In the genomic region with DNA sequence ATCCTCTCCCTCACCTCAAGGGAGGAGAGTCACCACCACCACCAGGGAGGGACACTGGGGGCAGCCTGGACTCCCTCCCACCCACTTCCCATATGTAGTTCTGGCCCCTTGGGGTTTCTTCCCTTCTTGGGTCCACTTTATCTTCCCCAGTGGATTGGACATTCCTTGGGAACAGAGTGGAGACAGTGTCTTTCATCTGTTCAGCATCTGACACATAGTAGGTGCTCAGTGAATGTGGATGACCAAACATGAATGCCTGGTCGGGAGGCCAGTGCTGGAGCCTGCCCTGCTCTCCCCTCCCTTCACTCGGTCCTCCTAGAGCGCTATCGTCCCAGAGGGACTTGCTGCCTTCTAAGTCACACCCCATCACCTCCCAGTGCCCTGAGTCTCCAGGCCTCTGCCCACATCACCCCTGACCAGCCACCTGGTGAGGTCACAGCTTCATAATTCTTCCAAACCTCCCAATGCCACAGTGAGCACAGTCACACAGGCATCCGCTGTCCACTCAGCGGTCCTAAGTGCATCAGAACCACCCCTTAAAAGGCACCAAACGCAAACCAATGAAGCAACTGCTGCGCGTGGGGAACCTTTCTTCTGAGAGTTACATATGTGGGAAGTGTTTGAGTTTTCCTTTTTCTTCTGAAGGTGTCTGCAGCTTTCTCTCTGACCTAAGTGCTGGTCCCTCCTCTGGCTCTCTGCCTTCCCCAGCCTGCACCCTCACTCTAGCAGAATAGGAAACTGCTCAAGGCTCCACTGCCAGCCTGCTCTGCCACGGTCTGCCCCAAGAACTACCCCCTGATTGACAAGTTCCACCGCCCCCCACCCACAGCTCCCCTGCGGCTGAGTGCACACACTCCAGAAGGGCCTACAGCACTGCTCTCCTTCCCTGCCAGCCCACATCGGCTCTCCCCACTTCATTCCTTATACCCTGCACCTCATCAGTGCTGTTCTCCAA, we compare ENCODE assay signal across 17 cellular contexts.
"Had no signal": no experiment of that assay in that cellular context is flagged by ENCODE, and none has a peak within 500 bp of the region (broad histone marks: within the 10 kb centered on the region; RNA-seq: fewer than 3 reads in every experiment).

No MANE protein-coding gene starts in this region.

- H3K4me3 Mint-ChIP-seq: activated CD8-positive, alpha-beta T cell treated with anti-CD3 and anti-CD28 coated beads for 36 hours; WTC11 had no signal

- H3K27me3 Mint-ChIP-seq: activated CD8-positive, alpha-beta T cell treated with anti-CD3 and anti-CD28 coated beads for 36 hours had no signal

- H3K27ac ChIP-seq: esophagus squamous epithelium, ovary, SJCRH30, tibial artery had no signal

- DNase-seq: activated CD4-positive, alpha-beta T cell treated with anti-CD3 and anti-CD28 coated beads for 48 hours; activated CD8-positive, alpha-beta memory T cell treated with anti-CD3 and anti-CD28 coated beads, Interleukin-2, amount 50 U/mL, for 4 hours; activated CD8-positive, alpha-beta T cell treated with anti-CD3 and anti-CD28 coated beads for 36 hours; activated gamma-delta T cell treated with Interleukin-2 at 50 U/mL for 16 hours; activated T-cell treated with anti-CD3 and anti-CD28 coated beads, Interleukin-2, amount 50 U/mL, for 48 hours; dorsolateral prefrontal cortex; esophagus squamous epithelium; kidney glomerular epithelial cell; SJCRH30; stimulated activated CD4-positive, alpha-beta T cell treated with anti-CD3 and anti-CD28 coated beads, Interleukin-12 subunit alpha, Interleukin-12 subunit beta, amount 100 ng/mL, for 4 hours; stimulated activated CD4-positive, alpha-beta T cell treated with anti-CD3 and anti-CD28 coated beads, Interleukin-2, amount 100 ng/mL, for 24 hours; stimulated activated naive CD4-positive, alpha-beta T cell; T-helper 2 cell; tibial artery had no signal

- ATAC-seq: activated CD8-positive, alpha-beta T cell treated with anti-CD3 and anti-CD28 coated beads for 36 hours; WTC11 had no signal

- FAIRE-seq: bronchial epithelial cell had no signal

- H3K36me3 Mint-ChIP-seq: WTC11 had no signal

- H3K27me3 ChIP-seq: dorsolateral prefrontal cortex, esophagus squamous epithelium, ovary, SJCRH30, tibial artery had no signal

- H3K4me1 ChIP-seq: SJCRH30 had no signal

- H3K9me3 Mint-ChIP-seq: activated CD8-positive, alpha-beta T cell treated with anti-CD3 and anti-CD28 coated beads for 36 hours; WTC11 had no signal

- H3K27ac Mint-ChIP-seq: activated CD8-positive, alpha-beta T cell treated with anti-CD3 and anti-CD28 coated beads for 36 hours; WTC11 had no signal
